Comparison of ENCODE assay signal across 1 cellular context in genomic region chr2:47559079-47559684, GRCh38.
TF ChIP-seq lines count a peak whose summit lies in the region.

No MANE protein-coding gene starts in this region.

TF ChIP-seq in HepG2, 621 proteins besides CTCF, POLR2A, EP300 and RAD21:
- no peak for TF ChIP-seq MIER2 (CRISPR knock-in tag; IDR thresholded peaks at IDR 0.05)
- TF ChIP-seq KLF9 (CRISPR knock-in tag; IDR thresholded peaks at IDR 0.05; ENCODE audit: low read depth), result no peak
- no peak for TF ChIP-seq MTERF4 (CRISPR knock-in tag; IDR thresholded peaks at IDR 0.05)
